ENCODE assay signal across 2 cellular contexts in the genomic region with DNA sequence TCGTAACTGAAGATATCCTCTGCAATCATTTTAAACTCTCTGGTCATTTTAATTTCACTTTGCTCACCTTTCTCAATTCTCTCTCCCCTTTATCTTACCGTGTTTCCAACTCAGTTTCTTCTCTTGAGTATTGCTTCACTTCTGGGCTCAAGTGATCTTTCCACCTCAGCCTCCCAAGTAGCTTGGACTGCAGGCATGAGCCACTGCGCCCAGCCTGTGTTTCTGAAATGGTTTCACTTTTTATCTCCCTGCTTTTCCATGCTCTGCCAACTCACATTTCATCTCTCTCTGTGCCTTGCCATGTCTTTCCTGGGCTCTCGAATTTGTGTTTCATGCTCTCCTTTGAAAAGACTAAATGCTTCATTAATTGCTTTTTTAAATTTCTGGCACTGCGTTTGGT.
A peak's percentile ranks its signal among the peaks of the same experiment; 100 is the strongest.
TF ChIP-seq lines count a peak whose summit lies in the region.

No MANE protein-coding gene starts in this region.

TF ChIP-seq in IMR-90, 13 proteins besides CTCF, POLR2A, EP300 and RAD21:
- TF ChIP-seq NFE2L2 (IDR thresholded peaks at IDR 0.05; ENCODE audit: low read depth, low read length) (no peak), CEBPB (IDR thresholded peaks at IDR 0.05; ENCODE audit: low read depth, low read length) (0 out of 2 replicates have a peak, but pooled peaks have one; percentile 19)

TF ChIP-seq in GM12878, 131 proteins besides CTCF, POLR2A, EP300 and RAD21:
- TF ChIP-seq ELK1 (IDR thresholded peaks at IDR 0.05; ENCODE audit: low read depth, low read length) = no peak
- TF ChIP-seq SMARCA5 (IDR thresholded peaks at IDR 0.05) = 0 out of 2 replicates have a peak, but pooled peaks have one; percentile 6
- TF ChIP-seq ZBTB4 (CRISPR knock-in tag; IDR thresholded peaks at IDR 0.05) = no peak
- TF ChIP-seq ZSCAN29 (IDR thresholded peaks at IDR 0.05) = no peak
- TF ChIP-seq STAT1 (conservative IDR thresholded peaks at IDR 0.05) = 0 out of 2 replicates have a peak, but pooled peaks have one; percentile 45
- TF ChIP-seq BACH1 (IDR thresholded peaks at IDR 0.05; ENCODE audit: borderline replicate concordance) = no peak
- TF ChIP-seq IKZF1 (conservative IDR thresholded peaks at IDR 0.05) = no peak
- no peak for TF ChIP-seq EED (IDR thresholded peaks at IDR 0.05; ENCODE audit: low read depth)
- no peak for TF ChIP-seq SREBF1 (IDR thresholded peaks at IDR 0.05; ENCODE audit: low read length)
- TF ChIP-seq CBX5 (IDR thresholded peaks at IDR 0.05; ENCODE audit: low read depth) = no peak
